Comparison of ENCODE assay signal across 8 cellular contexts in genomic region chr18:59892123-59892522, GRCh38.
"Had no signal": no experiment of that assay in that cellular context is flagged by ENCODE, and none has a peak within 500 bp of the region (broad histone marks: within the 10 kb centered on the region; RNA-seq: fewer than 3 reads in every experiment).

No MANE protein-coding gene starts in this region.

- FAIRE-seq: G401.6, GM12878, GM12891, GM12892, GM18507, GM19239 had no signal

- H3K4me3 ChIP-seq: GM12878 had no signal

- ATAC-seq: GM12878 had no signal

- DNase-seq: GDM1, GF-D8 had no signal
